14 cellular contexts compared by ENCODE assay signal in the genomic region with DNA sequence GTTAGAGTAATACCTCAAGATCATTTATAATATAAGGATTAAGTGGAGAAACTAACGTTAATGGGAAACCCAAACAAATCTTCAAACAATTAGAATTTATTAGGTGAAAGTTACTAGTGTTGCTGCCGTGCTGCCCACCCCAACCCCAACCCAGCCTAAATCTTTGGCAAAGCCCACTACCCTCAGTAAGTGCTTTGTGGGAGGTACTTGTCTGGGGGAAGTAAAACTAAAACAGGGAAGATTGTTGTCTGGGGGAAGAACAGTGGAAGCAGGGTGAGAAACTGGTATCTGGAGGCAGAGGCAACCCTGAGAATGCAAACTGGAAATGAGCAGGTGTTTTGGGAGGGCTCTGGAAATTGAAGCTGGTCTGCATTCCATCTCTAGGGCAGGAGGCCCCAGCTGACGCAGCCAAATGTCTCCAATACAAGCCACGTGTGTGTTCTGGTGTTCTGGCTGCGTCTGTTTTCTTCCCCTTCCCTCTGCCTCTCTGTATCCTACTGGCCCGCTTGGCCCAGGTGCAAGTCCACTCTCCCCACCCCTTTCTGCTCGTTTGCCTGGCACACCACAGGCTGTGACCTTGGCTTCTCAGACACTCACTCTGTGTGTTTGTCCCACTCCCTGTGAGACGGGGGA. TPM values are rescaled to one million over a fixed set of nuclear protein-coding genes. Genes with fewer than 3 reads are reported as not detected.
DNase-seq lines count a peak whose midpoint lies in the region; ATAC-seq and TF ChIP-seq lines count a peak whose summit lies in the region.
"Had no signal": no experiment of that assay in that cellular context is flagged by ENCODE, and none has a peak within 500 bp of the region (broad histone marks: within the 10 kb centered on the region; RNA-seq: fewer than 3 reads in every experiment).

No MANE protein-coding gene starts in this region.

- H3K4me1 ChIP-seq in testis = peaks cover 11% of the 10 kb centered on the region

- peak; percentile 2 for DNase-seq in activated CD4-positive, alpha-beta T cell treated with anti-CD3 and anti-CD28 coated beads, Interleukin-2, amount 10 ng/mL, durations not matched to agents 7 days and 5 days
- no peak for DNase-seq in activated CD4-positive, alpha-beta T cell treated with anti-CD3 and anti-CD28 coated beads, Interleukin-2, amount 50 U/mL, for 1 hour
- DNase-seq in left kidney (ENCODE audit: low read depth, low spot score) (peak; percentile 66), testis (peak; percentile 69), kidney glomerular epithelial cell (lab: John Stamatoyannopoulos, UW) (no peak), foreskin melanocyte (no peak)
- no peak for DNase-seq in stimulated activated effector memory CD8-positive, alpha-beta T cell treated with anti-CD3 and anti-CD28 coated beads, Interleukin-12 subunit alpha, Interleukin-12 subunit beta, amount 100 ng/mL, for 72 hours (ENCODE audit: low spot score in 2 of 2)
- DNase-seq: cortex of kidney, T-helper 2 cell had no signal

- no peaks in the 10 kb centered on the region for H3K27me3 Mint-ChIP-seq in activated CD4-positive, alpha-beta T cell treated with anti-CD3 and anti-CD28 coated beads, Interleukin-2, amount 10 ng/mL, durations not matched to agents 7 days and 5 days

- no peak for TF ChIP-seq CTCF in testis (IDR thresholded peaks at IDR 0.05)

- H3K4me1 Mint-ChIP-seq in activated CD4-positive, alpha-beta T cell treated with anti-CD3 and anti-CD28 coated beads, Interleukin-2, amount 10 ng/mL, durations not matched to agents 7 days and 5 days = peaks cover 16% of the 10 kb centered on the region
- H3K4me1 Mint-ChIP-seq in stimulated activated effector memory CD8-positive, alpha-beta T cell treated with anti-CD3 and anti-CD28 coated beads, Interleukin-12 subunit alpha, Interleukin-12 subunit beta, amount 100 ng/mL, for 72 hours = peaks cover 10% of the 10 kb centered on the region

- no peaks in the 10 kb centered on the region for H3K36me3 Mint-ChIP-seq in activated CD4-positive, alpha-beta T cell treated with anti-CD3 and anti-CD28 coated beads, Interleukin-2, amount 10 ng/mL, durations not matched to agents 7 days and 5 days (ENCODE audit: low read depth)
- no peaks in the 10 kb centered on the region for H3K36me3 Mint-ChIP-seq in stimulated activated effector memory CD8-positive, alpha-beta T cell treated with anti-CD3 and anti-CD28 coated beads, Interleukin-12 subunit alpha, Interleukin-12 subunit beta, amount 100 ng/mL, for 72 hours
- H3K36me3 Mint-ChIP-seq: activated naive CD8-positive, alpha-beta T cell had no signal

- no peaks in the 10 kb centered on the region for H3K36me3 ChIP-seq in testis (ENCODE audit: low read depth, missing control alignments)
- H3K36me3 ChIP-seq: suprapubic skin had no signal

- no peaks in the 10 kb centered on the region for H3K9me3 Mint-ChIP-seq in activated CD4-positive, alpha-beta T cell treated with anti-CD3 and anti-CD28 coated beads, Interleukin-2, amount 10 ng/mL, durations not matched to agents 7 days and 5 days
- no peaks in the 10 kb centered on the region for H3K9me3 Mint-ChIP-seq in stimulated activated effector memory CD8-positive, alpha-beta T cell treated with anti-CD3 and anti-CD28 coated beads, Interleukin-12 subunit alpha, Interleukin-12 subunit beta, amount 100 ng/mL, for 72 hours
- H3K9me3 Mint-ChIP-seq: activated CD4-positive, alpha-beta memory T cell treated with anti-CD3 and anti-CD28 coated beads, Interleukin-2, amount 10 ng/mL, durations not matched to agents 7 days and 5 days had no signal

- 46 to 58% methylated on average over 8 of the region's 8 CpGs for WGBS in testis, 2 donors

- no peak for TF ChIP-seq POLR2A in testis (IDR thresholded peaks at IDR 0.05)

- POLR2A ChIA-PET in activated CD4-positive, alpha-beta T cell treated with anti-CD3 and anti-CD28 coated beads, Interleukin-2, amount 10 ng/mL, durations not matched to agents 7 days and 5 days (lab: Charles Lee) = no interaction called here

- no peaks in the 10 kb centered on the region for H3K9me3 ChIP-seq in testis
- H3K9me3 ChIP-seq: suprapubic skin had no signal

- H3K4me3 ChIP-seq in testis = no peak overlapping the region
- H3K4me3 ChIP-seq: suprapubic skin had no signal

- intact Hi-C loops in testis (cut with DNase I; ENCODE audit: low total_unique reads) = loop anchor here (10.0 kb wide), 1 partner anchor 835 kb away; no protein-coding TSS in a partner anchor

- H3K27ac ChIP-seq in testis = peak overlapping the region in 1 of 2 donors; percentile 64
- H3K27ac ChIP-seq: suprapubic skin had no signal

- H3K27me3 ChIP-seq in testis = no peaks in the 10 kb centered on the region
- H3K27me3 ChIP-seq: suprapubic skin had no signal

- H3K4me3 Mint-ChIP-seq in activated CD4-positive, alpha-beta T cell treated with anti-CD3 and anti-CD28 coated beads, Interleukin-2, amount 10 ng/mL, durations not matched to agents 7 days and 5 days = no peak overlapping the region
- no peak overlapping the region for H3K4me3 Mint-ChIP-seq in stimulated activated effector memory CD8-positive, alpha-beta T cell treated with anti-CD3 and anti-CD28 coated beads, Interleukin-12 subunit alpha, Interleukin-12 subunit beta, amount 100 ng/mL, for 72 hours
- H3K4me3 Mint-ChIP-seq: activated CD4-positive, alpha-beta memory T cell treated with anti-CD3 and anti-CD28 coated beads, Interleukin-2, amount 10 ng/mL, durations not matched to agents 7 days and 5 days; activated naive CD8-positive, alpha-beta T cell had no signal

- CTCF ChIA-PET in activated CD4-positive, alpha-beta T cell treated with anti-CD3 and anti-CD28 coated beads, Interleukin-2, amount 10 ng/mL, durations not matched to agents 7 days and 5 days (lab: Charles Lee) = interaction anchor here (0.8 to 1.3 kb wide), 3 partner anchors 10 to 481 kb away, joined by 3 to 5 read pairs (median 3); no protein-coding TSS in a partner anchor

- H3K27ac Mint-ChIP-seq in activated CD4-positive, alpha-beta T cell treated with anti-CD3 and anti-CD28 coated beads, Interleukin-2, amount 10 ng/mL, durations not matched to agents 7 days and 5 days = no peak overlapping the region
- no peak overlapping the region for H3K27ac Mint-ChIP-seq in stimulated activated effector memory CD8-positive, alpha-beta T cell treated with anti-CD3 and anti-CD28 coated beads, Interleukin-12 subunit alpha, Interleukin-12 subunit beta, amount 100 ng/mL, for 72 hours
- H3K27ac Mint-ChIP-seq: activated CD4-positive, alpha-beta memory T cell treated with anti-CD3 and anti-CD28 coated beads, Interleukin-2, amount 10 ng/mL, durations not matched to agents 7 days and 5 days; activated naive CD8-positive, alpha-beta T cell had no signal

- ATAC-seq in SK-N-SH treated with all-trans-retinoic acid at 6 μM for 48 hours = no peak
- no peak for ATAC-seq in stimulated activated effector memory CD8-positive, alpha-beta T cell treated with anti-CD3 and anti-CD28 coated beads, Interleukin-12 subunit alpha, Interleukin-12 subunit beta, amount 100 ng/mL, for 72 hours
- ATAC-seq: Panc1 had no signal

TF ChIP-seq in SK-N-SH treated with all-trans-retinoic acid at 6 μM for 48 hours, 23 proteins besides CTCF, POLR2A, EP300 and RAD21:
- 0 out of 2 replicates have a peak, but pooled peaks have one; percentile 62 for TF ChIP-seq SNAI2 (CRISPR knock-in tag; IDR thresholded peaks at IDR 0.05)
- no peak for TF ChIP-seq RARB (CRISPR knock-in tag; IDR thresholded peaks at IDR 0.05)
TF ChIP-seq in SK-N-SH treated with all-trans-retinoic acid at 6 μM for 48 hours: peak in this region for 1.

RNA-seq across cellular contexts. Expression of a gene that starts 32.7 kb away (rescaled TPM):
- 10 to 100 TPM; 51.7 to 66.3 TPM for total RNA-seq in activated CD4-positive, alpha-beta T cell treated with anti-CD3 and anti-CD28 coated beads, Interleukin-2, amount 10 ng/mL, durations not matched to agents 7 days and 5 days
- total RNA-seq in testis = 10 to 100 TPM; 65.8 to 86.3 TPM
- 122 TPM for polyA plus RNA-seq in testis (ENCODE audit: insufficient read depth, low read depth, low replicate concordance)

Comparison
In these comparisons a context has a peak if more than half of its experiments do, and no peak if none do; other contexts are left out.
1. DNase-seq: peak in activated CD4-positive, alpha-beta T cell treated with anti-CD3 and anti-CD28 coated beads, Interleukin-2, amount 10 ng/mL, durations not matched to agents 7 days and 5 days (single experiment), left kidney (single experiment) and testis (single experiment); none in activated CD4-positive, alpha-beta T cell treated with anti-CD3 and anti-CD28 coated beads, Interleukin-2, amount 50 U/mL, for 1 hour (single experiment), kidney glomerular epithelial cell (single experiment), stimulated activated effector memory CD8-positive, alpha-beta T cell treated with anti-CD3 and anti-CD28 coated beads, Interleukin-12 subunit alpha, Interleukin-12 subunit beta, amount 100 ng/mL, for 72 hours (0 of 2) and foreskin melanocyte (single experiment).